Comparison of ENCODE assay signal across 8 cellular contexts in the genomic region with DNA sequence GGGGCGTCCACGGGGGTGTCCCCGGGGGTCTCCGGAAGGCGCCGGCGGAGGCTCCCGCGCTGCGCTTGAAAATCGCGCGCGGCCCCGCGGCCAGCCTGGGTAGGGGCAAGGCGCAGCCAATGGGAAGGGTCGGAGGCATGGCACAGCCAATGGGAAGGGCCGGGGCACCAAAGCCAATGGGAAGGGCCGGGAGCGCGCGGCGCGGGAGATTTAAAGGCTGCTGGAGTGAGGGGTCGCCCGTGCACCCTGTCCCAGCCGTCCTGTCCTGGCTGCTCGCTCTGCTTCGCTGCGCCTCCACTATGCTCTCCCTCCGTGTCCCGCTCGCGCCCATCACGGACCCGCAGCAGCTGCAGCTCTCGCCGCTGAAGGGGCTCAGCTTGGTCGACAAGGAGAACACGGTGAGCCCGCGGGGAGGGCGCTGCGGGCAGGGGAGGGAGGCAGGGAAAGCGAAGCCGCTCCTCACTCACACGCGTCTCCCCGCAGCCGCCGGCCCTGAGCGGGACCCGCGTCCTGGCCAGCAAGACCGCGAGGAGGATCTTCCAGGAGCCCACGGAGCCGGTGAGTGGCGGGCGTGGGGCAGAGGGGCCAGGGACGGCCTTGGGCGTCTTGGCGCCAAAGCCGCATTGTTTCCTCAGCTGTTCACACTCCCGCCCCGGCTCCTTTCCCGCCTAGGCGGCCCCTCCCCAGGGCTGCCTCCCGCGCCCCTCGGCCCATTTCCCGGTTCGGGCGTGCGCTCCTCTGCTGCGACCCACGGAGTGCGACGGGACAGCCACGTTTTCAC. TPM values are rescaled to one million over a fixed set of nuclear protein-coding genes. Genes with fewer than 3 reads are reported as not detected.
DNase-seq lines count a peak whose midpoint lies in the region; ATAC-seq and TF ChIP-seq lines count a peak whose summit lies in the region.

TSS of gene RRM2 (plus strand) at position 240 of the 781 bp plus-strand sequence. CDS start at position 300, 60 bp downstream.

- dilution Hi-C loops in IMR-90 (cut with HindIII; ENCODE audit: low sequenced_read_pairs, unreplicated experiment) = no loop called here

- H2AFZ ChIP-seq in IMR-90 (replicated peaks; ENCODE audit: low read length, poor library complexity) (peak within 1 kb of the TSS; percentile 88), OCI-LY3 (ENCODE audit: low read depth, low read length) (no peak within 1 kb of the TSS)

- TF ChIP-seq CTCF in IMR-90 (conservative IDR thresholded peaks at IDR 0.05; ENCODE audit: low read depth, low read length) (no peak), OCI-LY3 (IDR thresholded peaks at IDR 0.05; ENCODE audit: low read depth, low read length) (no peak), mucosa of descending colon (IDR thresholded peaks at IDR 0.05) (no peak)

- H4K5ac ChIP-seq in IMR-90 (ENCODE audit: low read depth, low read length) = no peak within 1 kb of the TSS

- intact Hi-C loops in IMR-90 (cut with micrococcal nuclease) (no loop called here), mucosa of descending colon (cut with DNase I, micrococcal nuclease) (loop anchor here in 1 of 2 donors (10.0 kb wide), 2 partner anchors 182 to 312 kb away; partner anchors contain the start of gene HPCAL1)

- 0% methylated on average over 56 of the region's 81 CpGs; no CpG with 5 or more reads in 1 of the 2 experiments for WGBS in IMR-90 (ENCODE audit: extremely low coverage in 2 of 2, insufficient read length in 1 of 2), 2 experiments

- H2BK20ac ChIP-seq in IMR-90 (ENCODE audit: low read depth, low read length) = no peak within 1 kb of the TSS

- peak within 1 kb of the TSS; percentile 81; the same call in 1 of the 2 replicates for H3K27ac ChIP-seq in IMR-90 (ENCODE audit: insufficient read depth, low read length)
- peak within 1 kb of the TSS; percentile 89 for H3K27ac ChIP-seq in OCI-LY3 (ENCODE audit: low read length)
- peak within 1 kb of the TSS; percentile 83 for H3K27ac ChIP-seq in epithelial cell of prostate

- H3K9me3 ChIP-seq in IMR-90 (ENCODE audit: control insufficient read depth, insufficient read depth, low read length) = no peaks in the 10 kb centered on the region
- H3K9me3 ChIP-seq in OCI-LY3 (ENCODE audit: insufficient read depth, low read length) = no peaks in the 10 kb centered on the region
- no peaks in the 10 kb centered on the region for H3K9me3 ChIP-seq in mucosa of descending colon

- peak within 1 kb of the TSS; percentile 19 for H3K23ac ChIP-seq in IMR-90 (ENCODE audit: low read depth, low read length)

- peaks cover 18% of the 10 kb centered on the region for H4K20me1 ChIP-seq in IMR-90 (ENCODE audit: insufficient read depth, low read length)
- H4K20me1 ChIP-seq in OCI-LY3 (ENCODE audit: insufficient read depth, low read length) = peaks cover 36% of the 10 kb centered on the region

- 0 out of 3 replicates have a peak within 1 kb of the TSS, but pooled peaks have one; percentile 0 for H2BK15ac ChIP-seq in IMR-90 (ENCODE audit: low read depth, low read length)

- H3K36me3 ChIP-seq in IMR-90 (ENCODE audit: control insufficient read depth, insufficient read depth, low read length) = peaks cover 2% of the 10 kb centered on the region; the same call in 1 of the 2 replicates
- H3K36me3 ChIP-seq in OCI-LY3 (replicated peaks; ENCODE audit: low read depth, low read length) = peaks cover 51% of the 10 kb centered on the region
- no peaks in the 10 kb centered on the region for H3K36me3 ChIP-seq in mucosa of descending colon (ENCODE audit: low read depth)

- H3K4me2 ChIP-seq in IMR-90 (ENCODE audit: low read depth, low read length) (peak within 1 kb of the TSS; percentile 99), OCI-LY3 (ENCODE audit: low read length) (peak within 1 kb of the TSS; percentile 96)

- POLR2A ChIA-PET in IMR-90 (lab: Charles Lee; ENCODE audit: unreplicated experiment) = no interaction called here

- H3K56ac ChIP-seq in IMR-90 (ENCODE audit: extremely low read depth, insufficient read depth, low read length) = peak within 1 kb of the TSS; percentile 74

- in situ Hi-C loops in IMR-90 (cut with MboI; ENCODE audit: low sequenced_read_pairs) = no loop called here

- no peak within 1 kb of the TSS for H3K18ac ChIP-seq in IMR-90 (ENCODE audit: low read depth, low read length)

- peak within 1 kb of the TSS; percentile 61 for H2AK5ac ChIP-seq in IMR-90 (ENCODE audit: low read depth, low read length)

- H3K4me3 ChIP-seq in IMR-90 (ENCODE audit: insufficient read depth, low read depth, low read length) = peak within 1 kb of the TSS; percentile 82
- H3K4me3 ChIP-seq in OCI-LY3 (ENCODE audit: low read length) = peak within 1 kb of the TSS; percentile 90
- peak within 1 kb of the TSS; percentile 28 for H3K4me3 ChIP-seq in mucosa of descending colon

- H3K27me3 ChIP-seq in IMR-90 (ENCODE audit: control insufficient read depth, insufficient read depth, low read length) = no peaks in the 10 kb centered on the region
- H3K27me3 ChIP-seq in OCI-LY3 (ENCODE audit: low read depth, low read length) = no peaks in the 10 kb centered on the region

- H4K8ac ChIP-seq in IMR-90 (ENCODE audit: low read depth in 2 of 2, low read length in 2 of 2) = peak within 1 kb of the TSS; percentile 37 to 72; a peak in 2 of 4 replicates

- H3K9me1 ChIP-seq in IMR-90 (ENCODE audit: insufficient read depth, low read length) = peaks cover 10% of the 10 kb centered on the region; the same call in 1 of the 2 replicates

- peak within 1 kb of the TSS; percentile 68 for H2BK5ac ChIP-seq in IMR-90 (ENCODE audit: low read depth, low read length, poor library complexity, severe bottlenecking)

- peaks cover 16 to 61% of the 10 kb centered on the region in 2 experiments for H3K79me1 ChIP-seq in IMR-90 (ENCODE audit: low read depth in 1 of 2, low read length in 2 of 2)

- H4K91ac ChIP-seq in IMR-90 (ENCODE audit: insufficient read depth, low read depth, low read length) = peak within 1 kb of the TSS; percentile 81

- no peak for TF ChIP-seq RAD21 in IMR-90 (IDR thresholded peaks at IDR 0.05; ENCODE audit: low read length)

- H3K4me1 ChIP-seq in IMR-90 (ENCODE audit: control insufficient read depth, insufficient read depth, low read length) (peaks cover 11% of the 10 kb centered on the region), OCI-LY3 (ENCODE audit: low read length) (peaks cover 34% of the 10 kb centered on the region), mucosa of descending colon (ENCODE audit: low read depth) (peaks cover 46% of the 10 kb centered on the region)

- peaks cover 77% of the 10 kb centered on the region for H3K79me2 ChIP-seq in OCI-LY3 (ENCODE audit: low read length)

- peak within 1 kb of the TSS; percentile 77 for H3K4ac ChIP-seq in IMR-90 (ENCODE audit: low read depth, low read length)

- peak within 1 kb of the TSS; percentile 35 for H3K14ac ChIP-seq in IMR-90 (replicated peaks; ENCODE audit: low read depth, low read length)

- peak within 1 kb of the TSS; percentile 62; the same call in 1 of the 2 replicates for H3K9ac ChIP-seq in IMR-90 (ENCODE audit: low read depth, low read length)
- peak within 1 kb of the TSS; percentile 99 for H3K9ac ChIP-seq in OCI-LY3 (ENCODE audit: low read length)

- ATAC-seq in GM21528 (IDR thresholded peaks at IDR 0.05; ENCODE audit: low FRiP score, unreplicated experiment) (peak; percentile 69), IMR-90 (ENCODE audit: low read depth) (peak; percentile 87), mucosa of descending colon (peak; percentile 82)

- TF ChIP-seq POLR2A in IMR-90 (IDR thresholded peaks at IDR 0.05; ENCODE audit: low read depth, low read length) = peak; percentile 91

- H2AK9ac ChIP-seq in IMR-90 (replicated peaks; ENCODE audit: low read depth, low read length, poor library complexity) = peak within 1 kb of the TSS; percentile 96

- CTCF ChIA-PET in IMR-90 (lab: Yijun Ruan, JAX) = interaction anchor here (2.6 to 4.4 kb wide), 2 partner anchors 287 to 312 kb away, joined by 13 to 25 read pairs; no protein-coding TSS in a partner anchor

- BruUV-seq in IMR-90 (replicated peaks; lab: Mats Ljungman, UMichigan) = no TSS peak

- DNase-seq in DMS114 treated with DMSO at 0.1 percent for 48 hours (lab: John Stamatoyannopoulos, UW; ENCODE audit: unreplicated experiment) (peak; percentile 85), IMR-90 (peak; percentile 87), epithelial cell of prostate (ENCODE audit: low read depth, low spot score) (no peak), mucosa of descending colon (peak; percentile 91 to 97 (median 93))
- DNase-seq in activated CD8-positive, alpha-beta memory T cell treated with anti-CD3 and anti-CD28 coated beads, Interleukin-2, amount 50 U/mL, for 4 hours = peak; percentile 83
- peak; percentile 92 to 94 for DNase-seq in stimulated activated CD8-positive, alpha-beta memory T cell treated with anti-CD3 and anti-CD28 coated beads, Interleukin-2, amount 100 ng/mL, for 48 hours (ENCODE audit: low read depth in 2 of 2)

- H2BK120ac ChIP-seq in IMR-90 (ENCODE audit: low read depth, low read length) = 0 out of 2 replicates have a peak within 1 kb of the TSS, but pooled peaks have one; percentile 0

TF ChIP-seq in IMR-90, 13 proteins besides CTCF, POLR2A, EP300 and RAD21 (continues in another document):
- TF ChIP-seq, protein P1, sequence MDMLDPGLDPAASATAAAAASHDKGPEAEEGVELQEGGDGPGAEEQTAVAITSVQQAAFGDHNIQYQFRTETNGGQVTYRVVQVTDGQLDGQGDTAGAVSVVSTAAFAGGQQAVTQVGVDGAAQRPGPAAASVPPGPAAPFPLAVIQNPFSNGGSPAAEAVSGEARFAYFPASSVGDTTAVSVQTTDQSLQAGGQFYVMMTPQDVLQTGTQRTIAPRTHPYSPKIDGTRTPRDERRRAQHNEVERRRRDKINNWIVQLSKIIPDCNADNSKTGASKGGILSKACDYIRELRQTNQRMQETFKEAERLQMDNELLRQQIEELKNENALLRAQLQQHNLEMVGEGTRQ (IDR thresholded peaks at IDR 0.05; ENCODE audit: low read depth, low read length) = no peak
- TF ChIP-seq RFX5 (IDR thresholded peaks at IDR 0.05; ENCODE audit: low read depth, low read length) (no peak), FOS (IDR thresholded peaks at IDR 0.05; ENCODE audit: low read depth, low read length) (peak; percentile 86), SMC3 (IDR thresholded peaks at IDR 0.05; ENCODE audit: low read depth, low read length) (no peak), MAZ (IDR thresholded peaks at IDR 0.05; ENCODE audit: borderline replicate concordance, low read depth, low read length) (no peak; the same call in 1 of the 2 replicates), MAFK (IDR thresholded peaks at IDR 0.05; ENCODE audit: low read depth, low read length) (no peak), RCOR1 (IDR thresholded peaks at IDR 0.05; ENCODE audit: insufficient replicate concordance, low read length) (no peak), NFE2L2 (IDR thresholded peaks at IDR 0.05; ENCODE audit: low read depth, low read length) (no peak), BHLHE40 (IDR thresholded peaks at IDR 0.05; ENCODE audit: low read depth, low read length) (no peak), CHD1 (IDR thresholded peaks at IDR 0.05; ENCODE audit: low read depth, low read length) (no peak)

RNA-seq across cellular contexts. Expression of gene RRM2, which starts in this region (rescaled TPM):
- 53.6 and 75.5 TPM in 2 replicates for total RNA-seq in IMR-90 (2012; rRNA removed)
- polyA plus RNA-seq in IMR-90 (2012; rRNA removed) = 68.5 and 112 TPM in 2 replicates
- polyA plus RNA-seq in IMR-90 (2012; cell fraction: cytosol; rRNA removed) = 34.6 and 66.1 TPM in 2 replicates
- polyA plus RNA-seq in IMR-90 (2012; cell fraction: nucleus; rRNA removed; ENCODE audit: low replicate concordance) = 18.3 and 62.2 TPM in 2 replicates
- total RNA-seq in mucosa of descending colon = 10 to 100 TPM in 2 of 3 donors, 1 to 10 TPM in 1; 8.5 to 65.3 (median 12.5) TPM

Comparison
In these comparisons a context has a peak if more than half of its experiments do, and no peak if none do; other contexts are left out.
1. H3K4me3 ChIP-seq: peak in every context shown above with its lines; median percentile 90 in OCI-LY3; 82 in IMR-90; 28 in mucosa of descending colon.